Comparison of ENCODE assay signal across 1 cellular context in the genomic region with DNA sequence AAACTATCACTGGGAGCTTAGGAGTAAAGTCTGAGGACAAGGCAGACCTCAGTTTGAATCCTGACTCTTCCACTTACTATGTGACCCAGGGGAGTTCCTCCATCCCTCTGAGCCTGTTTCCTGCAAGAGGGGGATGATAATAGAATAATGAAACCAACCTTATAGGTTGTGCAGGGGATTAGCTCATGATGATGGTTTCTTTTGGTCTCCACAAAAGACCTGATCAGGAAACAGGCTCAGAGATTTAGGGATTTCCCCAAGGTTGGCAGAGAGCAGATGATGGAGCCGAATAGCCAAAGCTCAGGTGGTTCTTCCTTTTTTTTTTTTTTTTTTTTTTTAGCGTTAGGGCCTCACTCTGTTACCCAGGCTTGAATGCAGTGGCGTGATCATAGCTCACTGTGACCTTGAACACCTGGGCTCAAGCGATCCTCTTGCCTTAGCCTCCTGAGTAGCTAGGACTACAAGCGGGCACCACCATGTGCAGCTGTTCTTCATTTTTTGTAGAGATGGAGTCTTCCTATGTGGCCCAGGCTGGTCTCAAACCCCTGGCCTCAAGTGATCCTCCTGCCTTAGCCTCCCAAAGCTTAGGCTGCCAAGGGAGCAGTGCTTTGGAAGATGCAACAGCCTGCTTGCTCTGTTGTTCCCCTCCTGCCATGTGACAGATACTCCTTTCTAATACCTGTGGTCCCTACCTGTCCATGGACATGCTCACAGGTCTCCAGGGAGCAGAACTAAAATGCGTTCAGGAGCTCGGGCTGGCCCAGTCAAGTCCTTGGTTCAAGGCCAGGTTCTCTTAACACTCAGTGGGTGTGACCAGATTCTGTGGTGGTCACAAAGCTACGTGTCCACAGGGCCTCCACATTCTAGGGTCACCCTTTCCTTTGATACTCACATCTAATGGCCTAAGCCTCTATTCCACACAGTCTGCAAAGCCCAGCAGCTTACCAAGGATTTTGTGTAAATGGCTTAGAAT.
TF ChIP-seq lines count a peak whose summit lies in the region.

No MANE protein-coding gene starts in this region.

TF ChIP-seq in SK-N-SH treated with all-trans-retinoic acid at 6 μM for 48 hours, 23 proteins besides CTCF, POLR2A, EP300 and RAD21:
- TF ChIP-seq, protein P1, sequence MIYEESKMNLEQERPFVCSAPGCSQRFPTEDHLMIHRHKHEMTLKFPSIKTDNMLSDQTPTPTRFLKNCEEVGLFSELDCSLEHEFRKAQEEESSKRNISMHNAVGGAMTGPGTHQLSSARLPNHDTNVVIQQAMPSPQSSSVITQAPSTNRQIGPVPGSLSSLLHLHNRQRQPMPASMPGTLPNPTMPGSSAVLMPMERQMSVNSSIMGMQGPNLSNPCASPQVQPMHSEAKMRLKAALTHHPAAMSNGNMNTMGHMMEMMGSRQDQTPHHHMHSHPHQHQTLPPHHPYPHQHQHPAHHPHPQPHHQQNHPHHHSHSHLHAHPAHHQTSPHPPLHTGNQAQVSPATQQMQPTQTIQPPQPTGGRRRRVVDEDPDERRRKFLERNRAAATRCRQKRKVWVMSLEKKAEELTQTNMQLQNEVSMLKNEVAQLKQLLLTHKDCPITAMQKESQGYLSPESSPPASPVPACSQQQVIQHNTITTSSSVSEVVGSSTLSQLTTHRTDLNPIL (CRISPR knock-in tag; IDR thresholded peaks at IDR 0.05; ENCODE audit: low read depth): no peak
- TF ChIP-seq CSDC2 (CRISPR knock-in tag; IDR thresholded peaks at IDR 0.05): no peak
- TF ChIP-seq ZFP30 (CRISPR knock-in tag; IDR thresholded peaks at IDR 0.05): no peak
- no peak for TF ChIP-seq TOX (CRISPR knock-in tag; IDR thresholded peaks at IDR 0.05; ENCODE audit: borderline replicate concordance)
- no peak for TF ChIP-seq OSR1 (CRISPR knock-in tag; IDR thresholded peaks at IDR 0.05)
- no peak for TF ChIP-seq RARB (CRISPR knock-in tag; IDR thresholded peaks at IDR 0.05)
- no peak for TF ChIP-seq ESRRG (CRISPR knock-in tag; IDR thresholded peaks at IDR 0.05)
- no peak for TF ChIP-seq BACH2 (CRISPR knock-in tag; IDR thresholded peaks at IDR 0.05; ENCODE audit: borderline replicate concordance)
- TF ChIP-seq TCF4 (CRISPR knock-in tag; IDR thresholded peaks at IDR 0.05; ENCODE audit: borderline replicate concordance): no peak
- no peak for TF ChIP-seq ZNF8 (CRISPR knock-in tag; IDR thresholded peaks at IDR 0.05)
- TF ChIP-seq, protein P2, sequence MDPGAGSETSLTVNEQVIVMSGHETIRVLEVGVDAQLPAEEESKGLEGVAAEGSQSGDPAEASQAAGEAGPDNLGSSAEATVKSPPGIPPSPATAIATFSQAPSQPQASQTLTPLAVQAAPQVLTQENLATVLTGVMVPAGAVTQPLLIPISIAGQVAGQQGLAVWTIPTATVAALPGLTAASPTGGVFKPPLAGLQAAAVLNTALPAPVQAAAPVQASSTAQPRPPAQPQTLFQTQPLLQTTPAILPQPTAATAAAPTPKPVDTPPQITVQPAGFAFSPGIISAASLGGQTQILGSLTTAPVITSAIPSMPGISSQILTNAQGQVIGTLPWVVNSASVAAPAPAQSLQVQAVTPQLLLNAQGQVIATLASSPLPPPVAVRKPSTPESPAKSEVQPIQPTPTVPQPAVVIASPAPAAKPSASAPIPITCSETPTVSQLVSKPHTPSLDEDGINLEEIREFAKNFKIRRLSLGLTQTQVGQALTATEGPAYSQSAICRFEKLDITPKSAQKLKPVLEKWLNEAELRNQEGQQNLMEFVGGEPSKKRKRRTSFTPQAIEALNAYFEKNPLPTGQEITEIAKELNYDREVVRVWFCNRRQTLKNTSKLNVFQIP (CRISPR knock-in tag; IDR thresholded peaks at IDR 0.05; ENCODE audit: borderline replicate concordance, low read depth): no peak
- TF ChIP-seq, protein P3, sequence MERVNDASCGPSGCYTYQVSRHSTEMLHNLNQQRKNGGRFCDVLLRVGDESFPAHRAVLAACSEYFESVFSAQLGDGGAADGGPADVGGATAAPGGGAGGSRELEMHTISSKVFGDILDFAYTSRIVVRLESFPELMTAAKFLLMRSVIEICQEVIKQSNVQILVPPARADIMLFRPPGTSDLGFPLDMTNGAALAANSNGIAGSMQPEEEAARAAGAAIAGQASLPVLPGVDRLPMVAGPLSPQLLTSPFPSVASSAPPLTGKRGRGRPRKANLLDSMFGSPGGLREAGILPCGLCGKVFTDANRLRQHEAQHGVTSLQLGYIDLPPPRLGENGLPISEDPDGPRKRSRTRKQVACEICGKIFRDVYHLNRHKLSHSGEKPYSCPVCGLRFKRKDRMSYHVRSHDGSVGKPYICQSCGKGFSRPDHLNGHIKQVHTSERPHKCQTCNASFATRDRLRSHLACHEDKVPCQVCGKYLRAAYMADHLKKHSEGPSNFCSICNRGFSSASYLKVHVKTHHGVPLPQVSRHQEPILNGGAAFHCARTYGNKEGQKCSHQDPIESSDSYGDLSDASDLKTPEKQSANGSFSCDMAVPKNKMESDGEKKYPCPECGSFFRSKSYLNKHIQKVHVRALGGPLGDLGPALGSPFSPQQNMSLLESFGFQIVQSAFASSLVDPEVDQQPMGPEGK (CRISPR knock-in tag; IDR thresholded peaks at IDR 0.05; ENCODE audit: borderline replicate concordance): no peak
- TF ChIP-seq, protein P4, sequence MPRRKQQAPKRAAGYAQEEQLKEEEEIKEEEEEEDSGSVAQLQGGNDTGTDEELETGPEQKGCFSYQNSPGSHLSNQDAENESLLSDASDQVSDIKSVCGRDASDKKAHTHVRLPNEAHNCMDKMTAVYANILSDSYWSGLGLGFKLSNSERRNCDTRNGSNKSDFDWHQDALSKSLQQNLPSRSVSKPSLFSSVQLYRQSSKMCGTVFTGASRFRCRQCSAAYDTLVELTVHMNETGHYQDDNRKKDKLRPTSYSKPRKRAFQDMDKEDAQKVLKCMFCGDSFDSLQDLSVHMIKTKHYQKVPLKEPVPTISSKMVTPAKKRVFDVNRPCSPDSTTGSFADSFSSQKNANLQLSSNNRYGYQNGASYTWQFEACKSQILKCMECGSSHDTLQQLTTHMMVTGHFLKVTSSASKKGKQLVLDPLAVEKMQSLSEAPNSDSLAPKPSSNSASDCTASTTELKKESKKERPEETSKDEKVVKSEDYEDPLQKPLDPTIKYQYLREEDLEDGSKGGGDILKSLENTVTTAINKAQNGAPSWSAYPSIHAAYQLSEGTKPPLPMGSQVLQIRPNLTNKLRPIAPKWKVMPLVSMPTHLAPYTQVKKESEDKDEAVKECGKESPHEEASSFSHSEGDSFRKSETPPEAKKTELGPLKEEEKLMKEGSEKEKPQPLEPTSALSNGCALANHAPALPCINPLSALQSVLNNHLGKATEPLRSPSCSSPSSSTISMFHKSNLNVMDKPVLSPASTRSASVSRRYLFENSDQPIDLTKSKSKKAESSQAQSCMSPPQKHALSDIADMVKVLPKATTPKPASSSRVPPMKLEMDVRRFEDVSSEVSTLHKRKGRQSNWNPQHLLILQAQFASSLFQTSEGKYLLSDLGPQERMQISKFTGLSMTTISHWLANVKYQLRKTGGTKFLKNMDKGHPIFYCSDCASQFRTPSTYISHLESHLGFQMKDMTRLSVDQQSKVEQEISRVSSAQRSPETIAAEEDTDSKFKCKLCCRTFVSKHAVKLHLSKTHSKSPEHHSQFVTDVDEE (CRISPR knock-in tag; IDR thresholded peaks at IDR 0.05): no peak
- TF ChIP-seq GLIS3 (CRISPR knock-in tag; IDR thresholded peaks at IDR 0.05): no peak
- TF ChIP-seq, protein P5, sequence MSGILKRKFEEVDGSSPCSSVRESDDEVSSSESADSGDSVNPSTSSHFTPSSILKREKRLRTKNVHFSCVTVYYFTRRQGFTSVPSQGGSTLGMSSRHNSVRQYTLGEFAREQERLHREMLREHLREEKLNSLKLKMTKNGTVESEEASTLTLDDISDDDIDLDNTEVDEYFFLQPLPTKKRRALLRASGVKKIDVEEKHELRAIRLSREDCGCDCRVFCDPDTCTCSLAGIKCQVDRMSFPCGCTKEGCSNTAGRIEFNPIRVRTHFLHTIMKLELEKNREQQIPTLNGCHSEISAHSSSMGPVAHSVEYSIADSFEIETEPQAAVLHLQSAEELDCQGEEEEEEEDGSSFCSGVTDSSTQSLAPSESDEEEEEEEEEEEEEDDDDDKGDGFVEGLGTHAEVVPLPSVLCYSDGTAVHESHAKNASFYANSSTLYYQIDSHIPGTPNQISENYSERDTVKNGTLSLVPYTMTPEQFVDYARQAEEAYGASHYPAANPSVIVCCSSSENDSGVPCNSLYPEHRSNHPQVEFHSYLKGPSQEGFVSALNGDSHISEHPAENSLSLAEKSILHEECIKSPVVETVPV (CRISPR knock-in tag; IDR thresholded peaks at IDR 0.05): no peak
- TF ChIP-seq ZC3H10 (CRISPR knock-in tag; IDR thresholded peaks at IDR 0.05): no peak
- no peak for TF ChIP-seq ZFP3 (CRISPR knock-in tag; IDR thresholded peaks at IDR 0.05)
- no peak for TF ChIP-seq ARNTL (CRISPR knock-in tag; IDR thresholded peaks at IDR 0.05; ENCODE audit: borderline replicate concordance, low read depth)
- no peak for TF ChIP-seq ISL1 (CRISPR knock-in tag; IDR thresholded peaks at IDR 0.05)
